In genomic region chr6:45952546-45952945, GRCh38 we compare ENCODE assay signal across 21 cellular contexts.
DNase-seq lines count a peak whose midpoint lies in the region; ATAC-seq and TF ChIP-seq lines count a peak whose summit lies in the region.
"Had no signal": no experiment of that assay in that cellular context is flagged by ENCODE, and none has a peak within 500 bp of the region (broad histone marks: within the 10 kb centered on the region; RNA-seq: fewer than 3 reads in every experiment).

No MANE protein-coding gene starts in this region.

- peaks cover 15% of the 10 kb centered on the region for H3K9me3 Mint-ChIP-seq in Caco-2 (ENCODE audit: unreplicated experiment)
- H3K9me3 Mint-ChIP-seq in nephron: peaks cover 2% of the 10 kb centered on the region
- H3K9me3 Mint-ChIP-seq in activated CD4-positive, alpha-beta memory T cell treated with anti-CD3 and anti-CD28 coated beads, Interleukin-2, amount 10 ng/mL, durations not matched to agents 7 days and 5 days: no peaks in the 10 kb centered on the region

- ATAC-seq in left colon: peak; percentile 41
- ATAC-seq: HCT116, Panc1 had no signal

- TF ChIP-seq EP300 in transverse colon (IDR thresholded peaks at IDR 0.05; ENCODE audit: low read depth): no peak

- intact Hi-C loops in Caco-2 (cut with micrococcal nuclease; ENCODE audit: unreplicated experiment) (loop anchor here (1.0 to 2.0 kb wide), 2 partner anchors 13 to 62 kb away; partner anchors contain the start of gene CLIC5), left colon (cut with DNase I, micrococcal nuclease) (no loop called here), transverse colon (cut with DNase I; ENCODE audit: low total_unique reads) (no loop called here)

- peak overlapping the region in 3 of 4 donors; percentile 50 to 67 (median 57) for H3K27ac ChIP-seq in transverse colon
- H3K27ac ChIP-seq: C4-2B, KMS-11, SJCRH30 had no signal

- H3K27me3 Mint-ChIP-seq in Caco-2 (ENCODE audit: insufficient read depth, unreplicated experiment): no peaks in the 10 kb centered on the region
- peaks cover 4% of the 10 kb centered on the region for H3K27me3 Mint-ChIP-seq in nephron (ENCODE audit: low read depth)
- H3K27me3 Mint-ChIP-seq in activated CD4-positive, alpha-beta memory T cell treated with anti-CD3 and anti-CD28 coated beads, Interleukin-2, amount 10 ng/mL, durations not matched to agents 7 days and 5 days: no peaks in the 10 kb centered on the region

- no peak overlapping the region for H3K4me3 ChIP-seq in Caco-2 (ENCODE audit: low read depth, low read length)
- H3K4me3 ChIP-seq in transverse colon: no peak overlapping the region
- H3K4me3 ChIP-seq: SJCRH30 had no signal

- H3K4me1 ChIP-seq in Caco-2: peaks cover 32% of the 10 kb centered on the region
- peaks cover 0 to 40% (median 11%) of the 10 kb centered on the region in 4 donors for H3K4me1 ChIP-seq in transverse colon
- H3K4me1 ChIP-seq: SJCRH30 had no signal

- H3K9me3 ChIP-seq in Caco-2: no peaks in the 10 kb centered on the region
- no peaks in the 10 kb centered on the region for H3K9me3 ChIP-seq in transverse colon
- H3K9me3 ChIP-seq: SJCRH30 had no signal

- H3K36me3 ChIP-seq in Caco-2 (ENCODE audit: control insufficient read depth, insufficient read depth, low read length) (no peaks in the 10 kb centered on the region), transverse colon (no peaks in the 10 kb centered on the region)
- H3K36me3 ChIP-seq: SJCRH30 had no signal

- DNase-seq in Caco-2 (no peak), left colon (no peak), transverse colon (no peak), NCI-H526 treated with DMSO at 0.1 percent for 48 hours (lab: John Stamatoyannopoulos, UW) (no peak), KBM-7 (no peak)
- DNase-seq in activated CD4-positive, alpha-beta memory T cell treated with anti-CD3 and anti-CD28 coated beads, Interleukin-2, amount 10 ng/mL, durations not matched to agents 7 days and 5 days: no peak
- DNase-seq: DMS53, GDM1, GOT3, NCI-H1092 treated with DMSO at 0.1 percent for 48 hours, NCI-H146, NCI-H2029, NCI-H2227 treated with DMSO at 0.1 percent for 48 hours, NCI-H510A, NCI-H774, SJCRH30 had no signal

- POLR2A ChIA-PET in Caco-2 (lab: Charles Lee): no interaction called here
- POLR2A ChIA-PET in activated CD4-positive, alpha-beta memory T cell treated with anti-CD3 and anti-CD28 coated beads, Interleukin-2, amount 10 ng/mL, durations not matched to agents 7 days and 5 days (lab: Charles Lee): no interaction called here

- H3K27me3 ChIP-seq in Caco-2 (replicated peaks; ENCODE audit: control insufficient read depth, insufficient read depth, low read length): no peaks in the 10 kb centered on the region
- H3K27me3 ChIP-seq in transverse colon: no peaks in the 10 kb centered on the region
- H3K27me3 ChIP-seq: SJCRH30 had no signal

- CTCF ChIA-PET in Caco-2 (lab: Charles Lee): no interaction called here
- CTCF ChIA-PET in activated CD4-positive, alpha-beta memory T cell treated with anti-CD3 and anti-CD28 coated beads, Interleukin-2, amount 10 ng/mL, durations not matched to agents 7 days and 5 days (lab: Charles Lee): no interaction called here

- H3K27ac Mint-ChIP-seq in Caco-2 (ENCODE audit: unreplicated experiment): peak overlapping the region; percentile 84
- H3K27ac Mint-ChIP-seq in nephron: peak overlapping the region; percentile 58 to 92 (median 61)
- H3K27ac Mint-ChIP-seq in activated CD4-positive, alpha-beta memory T cell treated with anti-CD3 and anti-CD28 coated beads, Interleukin-2, amount 10 ng/mL, durations not matched to agents 7 days and 5 days: no peak overlapping the region

- no peak for TF ChIP-seq CTCF in Caco-2 (IDR thresholded peaks at IDR 0.05; ENCODE audit: insufficient read depth in 1 of 2, low read depth in 1 of 2, low read length in 1 of 2, severe bottlenecking in 1 of 2, unreplicated experiment in 1 of 2)
- TF ChIP-seq CTCF in nephron (IDR thresholded peaks at IDR 0.05; ENCODE audit: unreplicated experiment in 3 of 3): no peak
- TF ChIP-seq CTCF in transverse colon (IDR thresholded peaks at IDR 0.05): no peak

- H3K4me3 Mint-ChIP-seq in Caco-2 (ENCODE audit: unreplicated experiment) (no peak overlapping the region), nephron (no peak overlapping the region)
- no peak overlapping the region for H3K4me3 Mint-ChIP-seq in activated CD4-positive, alpha-beta memory T cell treated with anti-CD3 and anti-CD28 coated beads, Interleukin-2, amount 10 ng/mL, durations not matched to agents 7 days and 5 days

- in situ Hi-C loops in transverse colon (cut with MboI; ENCODE audit: low pct_ligation_motif_present in 1 of 4, low pct_unique_long_range_greater_than_20kb in 1 of 4, low sequenced_read_pairs in 3 of 4) (no loop called here), KBM-7 (cut with MboI; ENCODE audit: low pct_unique_long_range_greater_than_20kb, low sequenced_read_pairs) (no loop called here)

- TF ChIP-seq POLR2A in transverse colon (IDR thresholded peaks at IDR 0.05): no peak

- BruUV-seq in Caco-2 (replicated peaks; lab: Mats Ljungman, UMichigan): TSS peak; percentile 94

- H3K36me3 Mint-ChIP-seq in Caco-2 (ENCODE audit: insufficient read depth, unreplicated experiment): peaks cover 24% of the 10 kb centered on the region
- H3K36me3 Mint-ChIP-seq in nephron (ENCODE audit: low read depth): peaks cover 22% of the 10 kb centered on the region
- H3K36me3 Mint-ChIP-seq in activated CD4-positive, alpha-beta memory T cell treated with anti-CD3 and anti-CD28 coated beads, Interleukin-2, amount 10 ng/mL, durations not matched to agents 7 days and 5 days (ENCODE audit: low read depth): peaks cover 6% of the 10 kb centered on the region

- 73 to 74% methylated on average over 3 of the region's 3 CpGs for WGBS in transverse colon (ENCODE audit: low coverage in 1 of 2), 2 donors

- H3K4me1 Mint-ChIP-seq in Caco-2 (ENCODE audit: low read depth, unreplicated experiment): peaks cover 33% of the 10 kb centered on the region
- H3K4me1 Mint-ChIP-seq in nephron: peaks cover 35% of the 10 kb centered on the region
- no peaks in the 10 kb centered on the region for H3K4me1 Mint-ChIP-seq in activated CD4-positive, alpha-beta memory T cell treated with anti-CD3 and anti-CD28 coated beads, Interleukin-2, amount 10 ng/mL, durations not matched to agents 7 days and 5 days
